9 cellular contexts compared by ENCODE assay signal in genomic region chr10:133100706-133101463, GRCh38. TPM values are rescaled to one million over a fixed set of nuclear protein-coding genes. Genes with fewer than 3 reads are reported as not detected.
DNase-seq lines count a peak whose midpoint lies in the region; ATAC-seq and TF ChIP-seq lines count a peak whose summit lies in the region.
"Had no signal": no experiment of that assay in that cellular context is flagged by ENCODE, and none has a peak within 500 bp of the region (broad histone marks: within the 10 kb centered on the region; RNA-seq: fewer than 3 reads in every experiment).

No MANE protein-coding gene starts in this region.

- H3K4me3 Mint-ChIP-seq in T-helper 17 cell = peak overlapping the region; percentile 15

- 18% methylated on average over 40 of the region's 40 CpGs for WGBS in right cardiac atrium
- no CpG with 5 or more reads among the region's 40 CpGs for WGBS in iPS DF 6.9 (ENCODE audit: insufficient coverage, insufficient read length)

- H3K27me3 ChIP-seq in right cardiac atrium (ENCODE audit: control insufficient read depth, insufficient read depth) (no peaks in the 10 kb centered on the region), iPS DF 6.9 (ENCODE audit: control insufficient read depth, insufficient read depth, low read length) (no peaks in the 10 kb centered on the region), upper lobe of right lung (peaks cover 57% of the 10 kb centered on the region)

- TF ChIP-seq CTCF in upper lobe of right lung (IDR thresholded peaks at IDR 0.05) = no peak

- no peak overlapping the region for H3K4me3 ChIP-seq in right cardiac atrium (ENCODE audit: low read length)
- H3K4me3 ChIP-seq in iPS DF 6.9 (ENCODE audit: low read length) = 0 out of 2 replicates have a peak overlapping the region, but pooled peaks have one; percentile 3
- H3K4me3 ChIP-seq in upper lobe of right lung = no peak overlapping the region

- H3K36me3 Mint-ChIP-seq in T-helper 17 cell (ENCODE audit: low read depth) = no peaks in the 10 kb centered on the region

- H3K4me1 Mint-ChIP-seq in T-helper 17 cell = peaks cover 4% of the 10 kb centered on the region

- H3K27ac ChIP-seq in right cardiac atrium (ENCODE audit: low read length) = no peak overlapping the region
- no peak overlapping the region for H3K27ac ChIP-seq in iPS DF 6.9 (ENCODE audit: low read length)
- no peak overlapping the region for H3K27ac ChIP-seq in upper lobe of right lung
- H3K27ac ChIP-seq: epithelial cell of prostate had no signal

- peak in 1 of 2 donors; percentile 49 for ATAC-seq in right cardiac atrium
- no peak for ATAC-seq in Right ventricle myocardium superior (ENCODE audit: poor library complexity)
- peak; percentile 54 for ATAC-seq in T-helper 17 cell
- peak; percentile 46 for ATAC-seq in upper lobe of right lung
- no peak for ATAC-seq in GM19467 (IDR thresholded peaks at IDR 0.05; ENCODE audit: unreplicated experiment)
- no peak for ATAC-seq in GM18505 (IDR thresholded peaks at IDR 0.05; ENCODE audit: unreplicated experiment)

- intact Hi-C loops in right cardiac atrium (cut with DNase I) (no loop called here), Right ventricle myocardium superior (cut with DNase I) (no loop called here), upper lobe of right lung (cut with DNase I) (no loop called here)

- no peak for TF ChIP-seq POLR2A in GM18505 (IDR thresholded peaks at IDR 0.05; ENCODE audit: borderline replicate concordance, extremely low read depth, insufficient read depth, insufficient read length)

- no peak overlapping the region for H3K27ac Mint-ChIP-seq in T-helper 17 cell

- DNase-seq in right cardiac atrium (peak in 2 of 3 donors; percentile 23 to 35), Right ventricle myocardium superior (no peak), T-helper 17 cell (no peak), iPS DF 6.9 (ENCODE audit: low read depth, low spot score) (peak; percentile 89), upper lobe of right lung (no peak), foreskin melanocyte (no peak)

- H3K36me3 ChIP-seq in iPS DF 6.9 (ENCODE audit: control insufficient read depth, insufficient read depth, low read length) (no peaks in the 10 kb centered on the region), upper lobe of right lung (no peaks in the 10 kb centered on the region)

- peaks cover 28% of the 10 kb centered on the region for H3K27me3 Mint-ChIP-seq in T-helper 17 cell

- H3K9me3 ChIP-seq in right cardiac atrium (ENCODE audit: control insufficient read depth, low read length) = no peaks in the 10 kb centered on the region
- H3K9me3 ChIP-seq in T-helper 17 cell (ENCODE audit: control insufficient read depth, low read length, poor library complexity, severe bottlenecking) = no peaks in the 10 kb centered on the region
- no peaks in the 10 kb centered on the region for H3K9me3 ChIP-seq in iPS DF 6.9 (ENCODE audit: control insufficient read depth, insufficient read depth, low read length)
- no peaks in the 10 kb centered on the region for H3K9me3 ChIP-seq in upper lobe of right lung

- H3K4me1 ChIP-seq in right cardiac atrium (ENCODE audit: control insufficient read depth, insufficient read depth, low read length) (no peaks in the 10 kb centered on the region), iPS DF 6.9 (ENCODE audit: control insufficient read depth, insufficient read depth, low read length) (peaks cover 12% of the 10 kb centered on the region), upper lobe of right lung (no peaks in the 10 kb centered on the region)

RNA-seq across cellular contexts. Expression of gene ADGRA1, which starts 13.2 kb away (rescaled TPM):
- total RNA-seq in right cardiac atrium (under 1 TPM in 1 of 4 donors, not detected in 3; 0.14 TPM), Right ventricle myocardium superior (not detected), T-helper 17 cell (not detected), upper lobe of right lung (not detected)
- 0.02 TPM for polyA plus RNA-seq in right cardiac atrium

RNA-seq across cellular contexts. Expression of gene KNDC1, which starts 59.1 kb away (rescaled TPM):
- total RNA-seq in right cardiac atrium = 1 to 10 TPM in 2 of 4 donors, under 1 TPM in 2; 0.41 to 1.4 (median 0.91) TPM
- polyA plus RNA-seq in right cardiac atrium = 0.23 TPM
- total RNA-seq in Right ventricle myocardium superior = not detected
- total RNA-seq in T-helper 17 cell = 1 to 10 TPM in 1 of 2 donors, under 1 TPM in 1; 0.42 to 1.1 TPM
- total RNA-seq in upper lobe of right lung = 14.3 TPM

Comparison
In these comparisons a context has a peak if more than half of its experiments do, and no peak if none do; other contexts are left out.
1. DNase-seq: peak in right cardiac atrium (2 of 3) and iPS DF 6.9 (single experiment); none in Right ventricle myocardium superior (single experiment), T-helper 17 cell (0 of 3), upper lobe of right lung (single experiment) and foreskin melanocyte (single experiment).
2. ATAC-seq: peak in T-helper 17 cell (single experiment) and upper lobe of right lung (single experiment); none in Right ventricle myocardium superior (single experiment), GM19467 (single experiment) and GM18505 (single experiment).